ENCODE assay signal across 1 cellular context in genomic region chr4:186570193-186570996, GRCh38.
TF ChIP-seq lines count a peak whose summit lies in the region.

No MANE protein-coding gene starts in this region.

TF ChIP-seq in A549, 52 proteins besides CTCF, POLR2A, EP300 and RAD21 (continued from another document):
- TF ChIP-seq, protein P1, sequence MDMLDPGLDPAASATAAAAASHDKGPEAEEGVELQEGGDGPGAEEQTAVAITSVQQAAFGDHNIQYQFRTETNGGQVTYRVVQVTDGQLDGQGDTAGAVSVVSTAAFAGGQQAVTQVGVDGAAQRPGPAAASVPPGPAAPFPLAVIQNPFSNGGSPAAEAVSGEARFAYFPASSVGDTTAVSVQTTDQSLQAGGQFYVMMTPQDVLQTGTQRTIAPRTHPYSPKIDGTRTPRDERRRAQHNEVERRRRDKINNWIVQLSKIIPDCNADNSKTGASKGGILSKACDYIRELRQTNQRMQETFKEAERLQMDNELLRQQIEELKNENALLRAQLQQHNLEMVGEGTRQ (IDR thresholded peaks at IDR 0.05) = no peak
